ENCODE assay signal across 8 cellular contexts in the genomic region with DNA sequence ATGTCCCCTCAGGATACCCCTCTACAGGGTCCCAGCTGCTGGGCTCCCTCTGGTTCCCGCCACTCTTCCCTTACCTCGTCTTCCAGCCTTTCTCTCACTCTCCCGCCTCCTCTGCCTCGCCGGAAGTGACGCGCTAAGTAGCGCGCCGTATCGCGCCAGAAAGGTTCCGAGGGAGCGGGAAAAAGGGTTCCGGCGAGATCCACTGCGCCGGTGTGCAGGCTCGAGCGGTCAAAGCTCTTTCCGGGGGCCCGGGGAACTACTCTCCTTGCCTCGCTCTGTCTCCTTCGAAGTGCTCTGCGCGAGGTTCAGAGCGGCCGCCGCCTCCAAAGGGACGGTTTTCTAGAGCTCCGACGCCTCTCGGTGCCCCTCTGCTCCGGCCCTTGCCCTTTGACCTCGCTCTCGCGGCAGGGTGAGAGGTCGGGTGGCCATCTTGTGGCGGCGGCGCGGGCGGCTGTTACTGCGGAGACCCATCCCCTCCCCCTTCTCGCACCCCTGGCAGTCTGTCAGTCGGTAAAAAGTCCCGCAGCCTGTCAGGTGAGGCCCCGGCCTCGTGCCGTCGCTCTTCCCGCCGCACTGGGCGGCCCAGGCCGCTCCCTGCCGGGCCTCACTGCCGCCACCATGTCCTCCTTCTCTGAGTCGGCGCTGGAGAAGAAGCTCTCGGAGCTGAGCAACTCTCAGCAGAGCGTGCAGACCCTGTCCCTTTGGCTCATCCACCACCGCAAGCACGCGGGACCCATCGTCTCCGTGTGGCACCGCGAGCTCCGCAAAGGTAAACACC. TPM values are rescaled to one million over a fixed set of nuclear protein-coding genes. Genes with fewer than 3 reads are reported as not detected.
A peak's percentile ranks its signal among the peaks of the same experiment; 100 is the strongest.
DNase-seq lines count a peak whose midpoint lies in the region; ATAC-seq, FAIRE-seq and TF ChIP-seq lines count a peak whose summit lies in the region.

A gene with protein sequence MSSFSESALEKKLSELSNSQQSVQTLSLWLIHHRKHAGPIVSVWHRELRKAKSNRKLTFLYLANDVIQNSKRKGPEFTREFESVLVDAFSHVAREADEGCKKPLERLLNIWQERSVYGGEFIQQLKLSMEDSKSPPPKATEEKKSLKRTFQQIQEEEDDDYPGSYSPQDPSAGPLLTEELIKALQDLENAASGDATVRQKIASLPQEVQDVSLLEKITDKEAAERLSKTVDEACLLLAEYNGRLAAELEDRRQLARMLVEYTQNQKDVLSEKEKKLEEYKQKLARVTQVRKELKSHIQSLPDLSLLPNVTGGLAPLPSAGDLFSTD (plus strand): TSS at position 417 of the 778 bp plus-strand sequence. CDS start 202 bp downstream, at position 619.
A gene (minus strand): TSS at position 127 of the 778 bp plus-strand sequence. CDS start 19,640 bp downstream, outside the sequence.

- ATAC-seq in HG02678 (IDR thresholded peaks at IDR 0.05; ENCODE audit: unreplicated experiment): peak; percentile 85
- peak; percentile 98 for ATAC-seq in Right ventricle myocardium superior (ENCODE audit: poor library complexity)
- peak; percentile 96 to 98 (median 98) for ATAC-seq in pancreas

- WGBS in pancreas, 2 donors: 0% methylated on average over 65 to 69 of the region's 69 CpGs
- WGBS in thyroid gland, 2 donors: 0% methylated on average over 29 to 55 of the region's 69 CpGs

- H3K9me3 ChIP-seq in adipocyte (ENCODE audit: control insufficient read depth, low read length) (no peaks in the 10 kb centered on the region), pancreas (no peaks in the 10 kb centered on the region), thyroid gland (no peaks in the 10 kb centered on the region)

- no peaks in the 10 kb centered on the region for H3K27me3 ChIP-seq in adipocyte (replicated peaks; ENCODE audit: control insufficient read depth, insufficient read depth, low read length)
- H3K27me3 ChIP-seq in pancreas: no peaks in the 10 kb centered on the region
- H3K27me3 ChIP-seq in thyroid gland: no peaks in the 10 kb centered on the region

- peak within 1 kb of the TSS; percentile 99 for H3K9ac ChIP-seq in adipocyte (ENCODE audit: low read length)

- intact Hi-C loops in Right ventricle myocardium superior (cut with DNase I) (no loop called here), pancreas (cut with DNase I) (no loop called here), thyroid gland (cut with DNase I) (no loop called here)

- H3K4me1 ChIP-seq in adipocyte (ENCODE audit: control insufficient read depth, insufficient read depth, low read length): peaks cover 26% of the 10 kb centered on the region
- peaks cover 23 to 41% (median 23%) of the 10 kb centered on the region in 3 donors for H3K4me1 ChIP-seq in pancreas
- H3K4me1 ChIP-seq in thyroid gland: peaks cover 14 to 46% of the 10 kb centered on the region in 2 donors

- H3K4me3 ChIP-seq in GM12864 (ENCODE audit: low read depth, low read length) (peak within 1 kb of the TSS; percentile 85), adipocyte (ENCODE audit: low read length) (peak within 1 kb of the TSS; percentile 99), pancreas (peak within 1 kb of the TSS; percentile 60 to 96 (median 91)), thyroid gland (replicated peaks in 1 of 3) (peak within 1 kb of the TSS; percentile 59 to 93 (median 89))

- DNase-seq in GM12864 (ENCODE audit: low read depth) (peak; percentile 62), NCI-H1417 treated with DMSO at 0.1 percent for 48 hours (lab: John Stamatoyannopoulos, UW) (peak; percentile 70), T follicular helper cell (ENCODE audit: low read depth) (peak; percentile 85), adipocyte (ENCODE audit: low read depth) (peak; percentile 96), Right ventricle myocardium superior (peak; percentile 95), pancreas (peak; percentile 84 to 95 (median 90)), thyroid gland (peak; percentile 86 to 92)

- peak within 1 kb of the TSS; percentile 86 to 93 (median 89) for H3K27ac ChIP-seq in pancreas
- peak within 1 kb of the TSS; percentile 91 to 94 (median 93) for H3K27ac ChIP-seq in thyroid gland

- TF ChIP-seq CTCF in GM12864 (IDR thresholded peaks at IDR 0.05; ENCODE audit: low read depth, low read length, missing control alignments) (no peak), pancreas (IDR thresholded peaks at IDR 0.05) (no peak), thyroid gland (IDR thresholded peaks at IDR 0.05) (no peak)

- H3K36me3 ChIP-seq in adipocyte (ENCODE audit: control insufficient read depth, insufficient read depth, low read length, severe bottlenecking) (no peaks in the 10 kb centered on the region), pancreas (no peaks in the 10 kb centered on the region), thyroid gland (no peaks in the 10 kb centered on the region)

- no peak for FAIRE-seq in pancreas (lab: Jason Lieb, UNC)

- peak in 1 of 2 donors; percentile 69 for TF ChIP-seq POLR2A in thyroid gland (IDR thresholded peaks at IDR 0.05)

RNA-seq across cellular contexts. Expression of the first gene that starts in this region (rescaled TPM):
- total RNA-seq in Right ventricle myocardium superior (74.2 TPM), pancreas (10 to 100 TPM in 5 of 6 donors, 1 to 10 TPM in 1; 9.2 to 19.7 (median 12.8) TPM), thyroid gland (10 to 100 TPM; 24.2 to 58.9 (median 27.0) TPM)
- 1 to 10 TPM; 6.0 to 9.3 TPM for polyA plus RNA-seq in pancreas

RNA-seq across cellular contexts. Expression of the second gene that starts in this region (rescaled TPM):
- total RNA-seq in Right ventricle myocardium superior (11.9 TPM), pancreas (10 to 100 TPM; 10.2 to 18.0 (median 11.2) TPM), thyroid gland (10 to 100 TPM; 23.0 to 45.0 (median 30.1) TPM)
- polyA plus RNA-seq in pancreas: 10 to 100 TPM; 10.1 to 15.3 TPM

Comparison
In these comparisons a context has a peak if more than half of its experiments do, and no peak if none do; other contexts are left out.
1. Peak in every context shown above with its lines: DNase-seq, ATAC-seq, H3K4me3 ChIP-seq and H3K27ac ChIP-seq.